In genomic region chr11:28086569-28086968, GRCh38 we compare ENCODE assay signal across 18 cellular contexts. TPM values are rescaled to one million over a fixed set of nuclear protein-coding genes. Genes with fewer than 3 reads are reported as not detected.
DNase-seq lines count a peak whose midpoint lies in the region; TF ChIP-seq lines count a peak whose summit lies in the region.
"Had no signal": no experiment of that assay in that cellular context is flagged by ENCODE, and none has a peak within 500 bp of the region (broad histone marks: within the 10 kb centered on the region; RNA-seq: fewer than 3 reads in every experiment).

No MANE protein-coding gene starts in this region.

- peak; percentile 83 for DNase-seq in EH (ENCODE audit: low read depth)
- peak; percentile 16 for DNase-seq in NCI-H226
- no peak for DNase-seq in chondrocyte (ENCODE audit: low spot score)
- peak; percentile 23 for DNase-seq in kidney tubule cell (ENCODE audit: low spot score)
- no peak for DNase-seq in glutamatergic neuron
- no peak for DNase-seq in midbrain (lab: John Stamatoyannopoulos, UW)
- DNase-seq in COLO668 (lab: John Stamatoyannopoulos, UW; ENCODE audit: unreplicated experiment) = no peak
- DNase-seq in osteocyte (ENCODE audit: extremely low spot score, unreplicated experiment) = no peak
- DNase-seq: activated CD4-positive, alpha-beta memory T cell treated with anti-CD3 and anti-CD28 coated beads for 36 hours; activated naive CD8-positive, alpha-beta T cell treated with anti-CD3 and anti-CD28 coated beads, Interleukin-2, amount 10 ng/mL, durations not matched to agents 7 days and 5 days; activated T-cell treated with anti-CD3 and anti-CD28 coated beads, Interleukin-2, amount 50 U/mL, for 72 hours; caudate nucleus; effector memory CD8-positive, alpha-beta T cell; GOT3; KG1; NCI-H1092 treated with DMSO at 0.1 percent for 48 hours; NCI-H526 treated with DMSO at 0.1 percent for 48 hours; spleen had no signal

- H3K36me3 Mint-ChIP-seq in chondrocyte (ENCODE audit: low read depth) (no peaks in the 10 kb centered on the region), glutamatergic neuron (ENCODE audit: unreplicated experiment) (no peaks in the 10 kb centered on the region), osteocyte (ENCODE audit: unreplicated experiment) (peaks cover 3% of the 10 kb centered on the region)

- TF ChIP-seq CTCF in chondrocyte (IDR thresholded peaks at IDR 0.05) (no peak), glutamatergic neuron (IDR thresholded peaks at IDR 0.05; ENCODE audit: partially characterized antibody, unreplicated experiment) (no peak), osteocyte (IDR thresholded peaks at IDR 0.05) (no peak)

- H3K9me3 Mint-ChIP-seq in chondrocyte (ENCODE audit: low read depth) (no peaks in the 10 kb centered on the region), glutamatergic neuron (ENCODE audit: unreplicated experiment) (no peaks in the 10 kb centered on the region), osteocyte (ENCODE audit: unreplicated experiment) (no peaks in the 10 kb centered on the region)
- H3K9me3 Mint-ChIP-seq: activated CD4-positive, alpha-beta memory T cell treated with anti-CD3 and anti-CD28 coated beads for 36 hours; activated naive CD8-positive, alpha-beta T cell treated with anti-CD3 and anti-CD28 coated beads, Interleukin-2, amount 10 ng/mL, durations not matched to agents 7 days and 5 days; effector memory CD8-positive, alpha-beta T cell had no signal

- H3K27me3 Mint-ChIP-seq in chondrocyte (ENCODE audit: low read depth) = no peaks in the 10 kb centered on the region
- no peaks in the 10 kb centered on the region for H3K27me3 Mint-ChIP-seq in glutamatergic neuron (ENCODE audit: unreplicated experiment)
- no peaks in the 10 kb centered on the region for H3K27me3 Mint-ChIP-seq in osteocyte (ENCODE audit: unreplicated experiment)
- H3K27me3 Mint-ChIP-seq: activated CD4-positive, alpha-beta memory T cell treated with anti-CD3 and anti-CD28 coated beads for 36 hours; activated naive CD8-positive, alpha-beta T cell treated with anti-CD3 and anti-CD28 coated beads, Interleukin-2, amount 10 ng/mL, durations not matched to agents 7 days and 5 days; effector memory CD8-positive, alpha-beta T cell had no signal

- peaks cover 27% of the 10 kb centered on the region for H3K4me1 Mint-ChIP-seq in chondrocyte (ENCODE audit: low read depth)
- no peaks in the 10 kb centered on the region for H3K4me1 Mint-ChIP-seq in glutamatergic neuron (ENCODE audit: low read depth, unreplicated experiment)
- H3K4me1 Mint-ChIP-seq in osteocyte (ENCODE audit: unreplicated experiment) = peaks cover 16% of the 10 kb centered on the region

- no peak overlapping the region for H3K4me3 Mint-ChIP-seq in chondrocyte (ENCODE audit: unreplicated experiment)
- H3K4me3 Mint-ChIP-seq in glutamatergic neuron (ENCODE audit: unreplicated experiment) = no peak overlapping the region
- H3K4me3 Mint-ChIP-seq in osteocyte (ENCODE audit: unreplicated experiment) = no peak overlapping the region
- H3K4me3 Mint-ChIP-seq: activated CD4-positive, alpha-beta memory T cell treated with anti-CD3 and anti-CD28 coated beads for 36 hours; activated naive CD8-positive, alpha-beta T cell treated with anti-CD3 and anti-CD28 coated beads, Interleukin-2, amount 10 ng/mL, durations not matched to agents 7 days and 5 days; activated T-cell treated with anti-CD3 and anti-CD28 coated beads, Interleukin-2, amount 50 U/mL, for 72 hours; effector memory CD8-positive, alpha-beta T cell had no signal

- peak overlapping the region; percentile 54 for H3K27ac Mint-ChIP-seq in chondrocyte (ENCODE audit: unreplicated experiment)
- no peak overlapping the region for H3K27ac Mint-ChIP-seq in glutamatergic neuron (ENCODE audit: unreplicated experiment)
- no peak overlapping the region for H3K27ac Mint-ChIP-seq in osteocyte (ENCODE audit: unreplicated experiment)
- H3K27ac Mint-ChIP-seq: activated CD4-positive, alpha-beta memory T cell treated with anti-CD3 and anti-CD28 coated beads for 36 hours; activated naive CD8-positive, alpha-beta T cell treated with anti-CD3 and anti-CD28 coated beads, Interleukin-2, amount 10 ng/mL, durations not matched to agents 7 days and 5 days; activated T-cell treated with anti-CD3 and anti-CD28 coated beads, Interleukin-2, amount 50 U/mL, for 72 hours; effector memory CD8-positive, alpha-beta T cell had no signal

RNA-seq across cellular contexts. Expression of gene KIF18A, which starts 21.4 kb away (rescaled TPM):
- total RNA-seq in chondrocyte = 2.6 to 3.0 TPM (median 2.9 TPM) in 3 replicates
- total RNA-seq in glutamatergic neuron (ENCODE audit: unreplicated experiment) = 2.6 TPM
- 3.9 and 4.2 TPM in 2 replicates for total RNA-seq in osteocyte

RNA-seq across cellular contexts. Expression of gene METTL15, which starts 21.6 kb away (rescaled TPM):
- 10.3 to 12.8 TPM (median 10.3 TPM) in 3 replicates for total RNA-seq in chondrocyte
- 8.2 TPM for total RNA-seq in glutamatergic neuron (ENCODE audit: unreplicated experiment)
- total RNA-seq in osteocyte = 13.1 and 16.3 TPM in 2 replicates

Comparison
In these comparisons a context has a peak if more than half of its experiments do, and no peak if none do; other contexts are left out.
1. DNase-seq: peak in EH (single experiment), NCI-H226 (single experiment) and kidney tubule cell (single experiment); none in chondrocyte (single experiment), glutamatergic neuron (single experiment), midbrain (single experiment), COLO668 (single experiment) and osteocyte (single experiment).